In the genomic region with DNA sequence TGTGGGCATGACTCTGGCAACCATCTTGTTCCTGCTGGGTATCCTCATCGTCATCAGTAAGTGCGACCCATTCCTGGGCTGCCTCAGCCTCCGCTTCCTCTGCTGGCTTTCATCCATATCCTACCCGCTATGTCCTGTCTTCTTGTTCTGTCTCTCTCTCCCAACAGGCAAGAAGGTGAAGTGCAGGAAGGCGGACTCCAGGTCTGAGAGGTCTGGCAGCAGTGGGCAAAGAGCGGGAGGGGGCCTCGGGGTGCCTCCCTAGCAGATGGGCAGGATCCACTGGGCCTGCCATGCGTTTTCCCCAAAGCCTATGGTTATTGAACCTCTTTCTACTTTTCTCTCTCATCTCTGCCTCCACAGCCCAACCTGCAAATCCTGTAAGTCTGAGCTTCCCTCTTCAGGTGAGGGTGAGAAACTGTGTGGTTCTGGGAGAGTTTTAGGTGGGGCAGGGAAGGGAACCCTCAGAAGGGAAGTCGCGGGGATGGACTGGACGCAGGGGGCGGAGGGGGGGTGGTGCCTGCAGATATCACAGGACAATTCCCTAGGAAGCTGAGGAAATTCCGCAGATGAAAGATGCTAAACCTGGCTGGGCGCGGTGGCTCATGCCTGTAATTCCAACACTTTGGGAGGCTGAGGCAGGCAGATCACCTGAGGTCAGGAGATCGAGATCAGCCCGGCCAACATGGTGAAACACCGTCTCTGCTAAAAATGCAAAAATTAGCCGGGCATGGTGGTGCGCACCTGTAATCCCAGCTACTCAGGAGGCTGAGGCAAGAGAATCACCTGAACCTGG, we compare ENCODE assay signal across 30 cellular contexts. TPM values are rescaled to one million over a fixed set of nuclear protein-coding genes. Genes with fewer than 3 reads are reported as not detected.
DNase-seq lines count a peak whose midpoint lies in the region; ATAC-seq, FAIRE-seq and TF ChIP-seq lines count a peak whose summit lies in the region.
"Had no signal": no experiment of that assay in that cellular context is flagged by ENCODE, and none has a peak within 500 bp of the region (broad histone marks: within the 10 kb centered on the region; RNA-seq: fewer than 3 reads in every experiment).

No MANE protein-coding gene starts in this region.

- no peak for TF ChIP-seq POLR2A in HepG2 (IDR thresholded peaks at IDR 0.05; ENCODE audit: insufficient read depth in 1 of 2, low read depth in 2 of 2, low read length in 2 of 2)
- TF ChIP-seq POLR2A in right lobe of liver (IDR thresholded peaks at IDR 0.05), result no peak

- H3K4me2 ChIP-seq in HepG2 (ENCODE audit: low read depth, low read length), result no peak overlapping the region
- H3K4me2 ChIP-seq: PC-9 had no signal

- no peak for TF ChIP-seq RAD21 in HepG2 (CRISPR knock-in tag; IDR thresholded peaks at IDR 0.05)

- ATAC-seq in HepG2 (no peak), right lobe of liver (no peak), HG02763 (IDR thresholded peaks at IDR 0.05; ENCODE audit: unreplicated experiment) (no peak), GM18517 (IDR thresholded peaks at IDR 0.05; ENCODE audit: unreplicated experiment) (no peak)
- no peak for ATAC-seq in activated T-helper 17 cell treated with anti-CD3 and anti-CD28 coated beads, Interleukin-2, amount 50 U/mL, for 72 hours (replicated peaks)
- ATAC-seq: HCT116; naive thymus-derived CD8-positive, alpha-beta T cell had no signal

- POLR2A ChIA-PET in HepG2 (lab: Yijun Ruan, JAX), result no interaction called here

- no peak overlapping the region for H2AFZ ChIP-seq in HepG2 (ENCODE audit: low read length)
- H2AFZ ChIP-seq: parathyroid adenoma, PC-9 had no signal

- no peak for FAIRE-seq in HepG2 (lab: Jason Lieb, UNC)
- FAIRE-seq: islet of Langerhans had no signal

- peak overlapping the region; percentile 33 for H3K4me3 Mint-ChIP-seq in activated T-helper 17 cell treated with anti-CD3 and anti-CD28 coated beads, Interleukin-2, amount 50 U/mL, for 72 hours

- WGBS in HepG2 (ENCODE audit: low lambda C conversion rate), result 42% methylated on average over 20 of the region's 20 CpGs
- 78% methylated on average over 14 of the region's 20 CpGs for WGBS in right lobe of liver (ENCODE audit: insufficient coverage, low coverage, low lambda C conversion rate, missing lambda C conversion rate)

- H3K36me3 ChIP-seq in HepG2 (replicated peaks in 1 of 2; ENCODE audit: control insufficient read depth in 1 of 2, insufficient read depth in 2 of 2, low read length in 2 of 2), result no peaks in the 10 kb centered on the region
- no peaks in the 10 kb centered on the region for H3K36me3 ChIP-seq in right lobe of liver
- H3K36me3 ChIP-seq: left ventricle myocardium inferior, right atrium auricular region, thoracic aorta had no signal

- CTCF ChIA-PET in HepG2 (lab: Yijun Ruan, JAX; ENCODE audit: low intra/inter-chr PET ratio, low total read pairs), result no interaction called here

- H3K9ac ChIP-seq in HepG2 (ENCODE audit: insufficient read depth, low read depth, low read length), result no peak overlapping the region
- H3K9ac ChIP-seq: parathyroid adenoma had no signal

- H3K9me3 Mint-ChIP-seq in activated T-helper 17 cell treated with anti-CD3 and anti-CD28 coated beads, Interleukin-2, amount 50 U/mL, for 72 hours, result no peaks in the 10 kb centered on the region
- H3K9me3 Mint-ChIP-seq: IgD-negative memory B cell; naive thymus-derived CD8-positive, alpha-beta T cell had no signal

- H3K4me3 ChIP-seq in HepG2 (replicated peaks in 1 of 3; ENCODE audit: insufficient read depth in 1 of 3, low read depth in 2 of 3, low read length in 3 of 3) (no peak overlapping the region), right lobe of liver (no peak overlapping the region)
- H3K4me3 ChIP-seq: left ventricle myocardium inferior, PC-9, right atrium auricular region, thoracic aorta had no signal

- H3K9me3 ChIP-seq in HepG2 (ENCODE audit: low read length) (no peaks in the 10 kb centered on the region), right lobe of liver (no peaks in the 10 kb centered on the region)
- H3K9me3 ChIP-seq: Caco-2, left ventricle myocardium inferior, right atrium auricular region, thoracic aorta had no signal

- H3K4me1 Mint-ChIP-seq in activated T-helper 17 cell treated with anti-CD3 and anti-CD28 coated beads, Interleukin-2, amount 50 U/mL, for 72 hours, result peaks cover 22% of the 10 kb centered on the region

- H3K27ac ChIP-seq in HepG2 (ENCODE audit: extremely low read length, insufficient read depth, low read length) (no peak overlapping the region), right lobe of liver (no peak overlapping the region), temporal lobe (ENCODE audit: low read depth, low read length) (peak overlapping the region; percentile 36)
- H3K27ac ChIP-seq: left ventricle myocardium inferior, parathyroid adenoma, PC-9, right atrium auricular region, thoracic aorta had no signal

- H4K20me1 ChIP-seq in HepG2 (ENCODE audit: insufficient read depth, low read length), result 0 out of 2 replicates have a peak, but pooled peaks cover 2% of the 10 kb centered on the region

- H3K79me2 ChIP-seq in HepG2 (ENCODE audit: insufficient read depth, low read length), result no peaks in the 10 kb centered on the region
- H3K79me2 ChIP-seq: parathyroid adenoma had no signal

- peaks cover 21 to 55% of the 10 kb centered on the region in 2 experiments; a peak in 4 of 5 replicates for H3K27me3 ChIP-seq in HepG2 (ENCODE audit: control insufficient read depth in 1 of 2, insufficient read depth in 2 of 2, low read length in 2 of 2)
- peaks cover 0 to 6% of the 10 kb centered on the region in 2 donors for H3K27me3 ChIP-seq in right lobe of liver

- H3K36me3 Mint-ChIP-seq in activated T-helper 17 cell treated with anti-CD3 and anti-CD28 coated beads, Interleukin-2, amount 50 U/mL, for 72 hours (ENCODE audit: low read depth), result peaks cover 20% of the 10 kb centered on the region

- TF ChIP-seq CTCF in HepG2 (CRISPR knock-in tag; IDR thresholded peaks at IDR 0.05) (no peak), right lobe of liver (IDR thresholded peaks at IDR 0.05) (no peak)

- H3K4me1 ChIP-seq in HepG2 (ENCODE audit: insufficient read depth, low read length), result peaks cover 12% of the 10 kb centered on the region
- peaks cover 0 to 7% (median 0%) of the 10 kb centered on the region in 4 donors for H3K4me1 ChIP-seq in right lobe of liver

- intact Hi-C loops in HepG2 (cut with micrococcal nuclease; ENCODE audit: unreplicated experiment), result no loop called here
- intact Hi-C loops in right lobe of liver (cut with DNase I), result no loop called here

- in situ Hi-C loops in HepG2 (cut with HindIII; ENCODE audit: extremely low pct_ligation_motif_present, low pct_unique_long_range_greater_than_20kb), result no loop called here

- H3K27me3 Mint-ChIP-seq in activated T-helper 17 cell treated with anti-CD3 and anti-CD28 coated beads, Interleukin-2, amount 50 U/mL, for 72 hours, result no peaks in the 10 kb centered on the region
- H3K27me3 Mint-ChIP-seq: naive thymus-derived CD8-positive, alpha-beta T cell had no signal

- TF ChIP-seq EP300 in HepG2 (IDR thresholded peaks at IDR 0.05; ENCODE audit: low read depth in 2 of 2, low read length in 2 of 2) (no peak), HepG2 (CRISPR knock-in tag; IDR thresholded peaks at IDR 0.05; ENCODE audit: borderline replicate concordance) (no peak)

- no peak for DNase-seq in HepG2 (ENCODE audit: low spot score)
- no peak for DNase-seq in right lobe of liver
- DNase-seq: activated CD4-positive, alpha-beta T cell treated with anti-CD3 and anti-CD28 coated beads, Interleukin-2, amount 50 U/mL, for 4 hours; activated CD4-positive, CD25-positive, alpha-beta regulatory T cell; activated CD8-positive, alpha-beta memory T cell treated with anti-CD3 and anti-CD28 coated beads, Interleukin-2, amount 50 U/mL, for 48 hours; Caco-2; left ventricle myocardium inferior; midbrain; naive thymus-derived CD8-positive, alpha-beta T cell; NCI-H1105 treated with DMSO at 0.1 percent for 48 hours; NCI-H2029; NCI-H446; PC-9; Right ventricle myocardium superior; stimulated activated CD4-positive, alpha-beta T cell treated with anti-CD3 and anti-CD28 coated beads, Interleukin-4, amount 100 ng/mL, for 1 hour; stimulated activated naive CD4-positive, alpha-beta T cell; T1000 had no signal

- no TSS peak for BruUV-seq in HepG2 (replicated peaks; lab: Mats Ljungman, UMichigan)

- H3K27ac Mint-ChIP-seq in activated T-helper 17 cell treated with anti-CD3 and anti-CD28 coated beads, Interleukin-2, amount 50 U/mL, for 72 hours, result no peak overlapping the region

RNA-seq across cellular contexts. Expression of gene FXYD5, which starts 3.1 kb away (rescaled TPM):
- total RNA-seq in HepG2 (2016; rRNA removed; fragmentation: Illumina TruSeq; extraction: Trizol) (not detected in 2 replicates), right lobe of liver (10 to 100 TPM in 4 of 6 experiments, 1 to 10 TPM in 2; 5.6 to 23.6 (median 14.2) TPM), temporal lobe (0.74 TPM)
- not detected in 2 replicates for total RNA-seq in HepG2 (2016; cell fraction: cytosol; rRNA removed; fragmentation: Illumina TruSeq; extraction: Trizol; ENCODE audit: low read depth)
- not detected in 2 replicates for total RNA-seq in HepG2 (2016; cell fraction: insoluble cytoplasmic fraction; rRNA removed; fragmentation: Illumina TruSeq; extraction: Trizol)
- total RNA-seq in HepG2 (2016; cell fraction: membrane; rRNA removed; fragmentation: Illumina TruSeq; extraction: Trizol), result not detected in 2 replicates
- total RNA-seq in HepG2 (2016; cell fraction: nucleus; rRNA removed; fragmentation: Illumina TruSeq; extraction: Trizol), result not detected in 2 replicates
- 0.65 and 0.91 TPM in 2 replicates for polyA plus RNA-seq in HepG2 (2011; rRNA removed)
- 1.2 TPM in 2 replicates for polyA plus RNA-seq in HepG2 (2011; cell fraction: cytosol; rRNA removed)
- polyA plus RNA-seq in HepG2 (2011; cell fraction: nucleus; rRNA removed), result 0.64 and 1.2 TPM in 2 replicates
- polyA plus RNA-seq in HepG2 (2012), result 1.1 and 2.2 TPM in 2 replicates
- polyA plus RNA-seq in HepG2 (2016; cell fraction: cytosol; fragmentation: Illumina TruSeq; extraction: Trizol; ENCODE audit: low read depth), result 0.53 and 0.72 TPM in 2 replicates
- polyA plus RNA-seq in HepG2 (2016; cell fraction: insoluble cytoplasmic fraction; fragmentation: Illumina TruSeq; extraction: Trizol; ENCODE audit: low read depth), result 0.29 TPM in 1 of 2 replicates, not detected in the other
- polyA plus RNA-seq in HepG2 (2016; cell fraction: membrane; fragmentation: Illumina TruSeq; extraction: Trizol; ENCODE audit: low read depth), result 0.47 TPM in 1 of 2 replicates, not detected in the other
- polyA plus RNA-seq in HepG2 (2016; cell fraction: nucleus; fragmentation: Illumina TruSeq; extraction: Trizol; ENCODE audit: insufficient read depth, low read depth), result 0.89 TPM in 1 of 2 replicates, not detected in the other
- 0.60 and 172 TPM in 2 replicates for polyA minus RNA-seq in HepG2 (2011; rRNA and poly(A)+ RNA removed; ENCODE audit: low replicate concordance)
- not detected in 2 replicates for polyA minus RNA-seq in HepG2 (2011; cell fraction: cytosol; rRNA and poly(A)+ RNA removed)
- polyA minus RNA-seq in HepG2 (2011; cell fraction: nucleus; rRNA and poly(A)+ RNA removed), result not detected in 2 replicates
- 100 to 1,000 TPM; 214 to 257 TPM for total RNA-seq in activated T-helper 17 cell treated with anti-CD3 and anti-CD28 coated beads, Interleukin-2, amount 50 U/mL, for 72 hours

RNA-seq across cellular contexts. Expression of gene FXYD7, which starts 8.4 kb away (rescaled TPM):
- total RNA-seq in HepG2 (2016; rRNA removed; fragmentation: Illumina TruSeq; extraction: Trizol) (not detected in 2 replicates), right lobe of liver (under 1 TPM in 1 of 6 experiments, not detected in 5; 0.49 TPM), temporal lobe (10.1 TPM)
- total RNA-seq in HepG2 (2016; cell fraction: cytosol; rRNA removed; fragmentation: Illumina TruSeq; extraction: Trizol; ENCODE audit: low read depth), result not detected in 2 replicates
- not detected in 2 replicates for total RNA-seq in HepG2 (2016; cell fraction: insoluble cytoplasmic fraction; rRNA removed; fragmentation: Illumina TruSeq; extraction: Trizol)
- total RNA-seq in HepG2 (2016; cell fraction: membrane; rRNA removed; fragmentation: Illumina TruSeq; extraction: Trizol), result not detected in 2 replicates
- total RNA-seq in HepG2 (2016; cell fraction: nucleus; rRNA removed; fragmentation: Illumina TruSeq; extraction: Trizol), result not detected in 2 replicates
- polyA plus RNA-seq in HepG2 (2011; rRNA removed), result 0.17 and 0.55 TPM in 2 replicates
- polyA plus RNA-seq in HepG2 (2011; cell fraction: cytosol; rRNA removed), result not detected in 2 replicates
- 2.3 and 3.0 TPM in 2 replicates for polyA plus RNA-seq in HepG2 (2011; cell fraction: nucleus; rRNA removed)
- 0.40 and 0.55 TPM in 2 replicates for polyA plus RNA-seq in HepG2 (2012)
- not detected in 2 replicates for polyA plus RNA-seq in HepG2 (2016; cell fraction: cytosol; fragmentation: Illumina TruSeq; extraction: Trizol; ENCODE audit: low read depth)
- not detected in 2 replicates for polyA plus RNA-seq in HepG2 (2016; cell fraction: insoluble cytoplasmic fraction; fragmentation: Illumina TruSeq; extraction: Trizol; ENCODE audit: low read depth)
- not detected in 2 replicates for polyA plus RNA-seq in HepG2 (2016; cell fraction: membrane; fragmentation: Illumina TruSeq; extraction: Trizol; ENCODE audit: low read depth)
- polyA plus RNA-seq in HepG2 (2016; cell fraction: nucleus; fragmentation: Illumina TruSeq; extraction: Trizol; ENCODE audit: insufficient read depth, low read depth), result not detected in 2 replicates
- 1.1 TPM in 1 of 2 replicates, not detected in the other for polyA minus RNA-seq in HepG2 (2011; rRNA and poly(A)+ RNA removed; ENCODE audit: low replicate concordance)
- polyA minus RNA-seq in HepG2 (2011; cell fraction: cytosol; rRNA and poly(A)+ RNA removed), result not detected in 2 replicates
- polyA minus RNA-seq in HepG2 (2011; cell fraction: nucleus; rRNA and poly(A)+ RNA removed), result not detected in 2 replicates
- total RNA-seq in activated T-helper 17 cell treated with anti-CD3 and anti-CD28 coated beads, Interleukin-2, amount 50 U/mL, for 72 hours, result 1 to 10 TPM in 1 of 2 donors, under 1 TPM in 1; 0.40 to 1.4 TPM
- total RNA-seq: Caco-2, dermis microvascular lymphatic vessel endothelial cell, left ventricle myocardium inferior, PC-9, right atrium auricular region, Right ventricle myocardium superior, thoracic aorta had no signal

RNA-seq across cellular contexts. Expression of gene FXYD1, which starts 12.8 kb away (rescaled TPM):
- total RNA-seq in HepG2 (2016; rRNA removed; fragmentation: Illumina TruSeq; extraction: Trizol), result not detected in 2 replicates
- 0.81 TPM in 1 of 2 replicates, not detected in the other for total RNA-seq in HepG2 (2016; cell fraction: cytosol; rRNA removed; fragmentation: Illumina TruSeq; extraction: Trizol; ENCODE audit: low read depth)
- total RNA-seq in HepG2 (2016; cell fraction: insoluble cytoplasmic fraction; rRNA removed; fragmentation: Illumina TruSeq; extraction: Trizol), result not detected in 2 replicates
- 0.83 and 1.4 TPM in 2 replicates for total RNA-seq in HepG2 (2016; cell fraction: membrane; rRNA removed; fragmentation: Illumina TruSeq; extraction: Trizol)
- total RNA-seq in HepG2 (2016; cell fraction: nucleus; rRNA removed; fragmentation: Illumina TruSeq; extraction: Trizol), result not detected in 2 replicates
- polyA plus RNA-seq in HepG2 (2011; rRNA removed), result 27.0 and 31.2 TPM in 2 replicates
- polyA plus RNA-seq in HepG2 (2011; cell fraction: cytosol; rRNA removed), result 20.2 and 28.4 TPM in 2 replicates
- 60.9 and 88.5 TPM in 2 replicates for polyA plus RNA-seq in HepG2 (2011; cell fraction: nucleus; rRNA removed)
- 49.0 and 114 TPM in 2 replicates for polyA plus RNA-seq in HepG2 (2012)
- polyA plus RNA-seq in HepG2 (2016; cell fraction: cytosol; fragmentation: Illumina TruSeq; extraction: Trizol; ENCODE audit: low read depth), result 1.3 and 2.3 TPM in 2 replicates
- 1.1 and 1.5 TPM in 2 replicates for polyA plus RNA-seq in HepG2 (2016; cell fraction: insoluble cytoplasmic fraction; fragmentation: Illumina TruSeq; extraction: Trizol; ENCODE audit: low read depth)
- 0.93 and 1.2 TPM in 2 replicates for polyA plus RNA-seq in HepG2 (2016; cell fraction: membrane; fragmentation: Illumina TruSeq; extraction: Trizol; ENCODE audit: low read depth)
- polyA plus RNA-seq in HepG2 (2016; cell fraction: nucleus; fragmentation: Illumina TruSeq; extraction: Trizol; ENCODE audit: insufficient read depth, low read depth), result 1.4 and 1.7 TPM in 2 replicates
- polyA minus RNA-seq in HepG2 (2011; rRNA and poly(A)+ RNA removed; ENCODE audit: low replicate concordance), result 11.9 TPM in 1 of 2 replicates, not detected in the other
- 7.0 and 12.8 TPM in 2 replicates for polyA minus RNA-seq in HepG2 (2011; cell fraction: cytosol; rRNA and poly(A)+ RNA removed)
- polyA minus RNA-seq in HepG2 (2011; cell fraction: nucleus; rRNA and poly(A)+ RNA removed), result 2.5 and 4.8 TPM in 2 replicates
- total RNA-seq in right lobe of liver, result 100 to 1,000 TPM in 4 of 6 experiments, 10 to 100 TPM in 2; 38.9 to 263 (median 140) TPM
- total RNA-seq in activated T-helper 17 cell treated with anti-CD3 and anti-CD28 coated beads, Interleukin-2, amount 50 U/mL, for 72 hours, result under 1 TPM; 0.54 to 0.93 TPM
- total RNA-seq in temporal lobe, result 0.74 TPM
- total RNA-seq: Caco-2, Daoy, dermis microvascular lymphatic vessel endothelial cell, PC-9 had no signal

RNA-seq across cellular contexts. Expression of gene LGI4, which starts 16.6 kb away (rescaled TPM):
- total RNA-seq in HepG2 (2016; rRNA removed; fragmentation: Illumina TruSeq; extraction: Trizol), result not detected in 2 replicates
- total RNA-seq in HepG2 (2016; cell fraction: cytosol; rRNA removed; fragmentation: Illumina TruSeq; extraction: Trizol; ENCODE audit: low read depth), result not detected in 2 replicates
- total RNA-seq in HepG2 (2016; cell fraction: insoluble cytoplasmic fraction; rRNA removed; fragmentation: Illumina TruSeq; extraction: Trizol), result not detected in 2 replicates
- total RNA-seq in HepG2 (2016; cell fraction: membrane; rRNA removed; fragmentation: Illumina TruSeq; extraction: Trizol), result not detected in 2 replicates
- not detected in 2 replicates for total RNA-seq in HepG2 (2016; cell fraction: nucleus; rRNA removed; fragmentation: Illumina TruSeq; extraction: Trizol)
- polyA plus RNA-seq in HepG2 (2011; rRNA removed), result 2.8 and 4.2 TPM in 2 replicates
- 1.2 and 2.3 TPM in 2 replicates for polyA plus RNA-seq in HepG2 (2011; cell fraction: cytosol; rRNA removed)
- polyA plus RNA-seq in HepG2 (2011; cell fraction: nucleus; rRNA removed), result 19.3 and 20.3 TPM in 2 replicates
- 2.5 and 5.6 TPM in 2 replicates for polyA plus RNA-seq in HepG2 (2012)
- polyA plus RNA-seq in HepG2 (2016; cell fraction: cytosol; fragmentation: Illumina TruSeq; extraction: Trizol; ENCODE audit: low read depth), result not detected in 2 replicates
- polyA plus RNA-seq in HepG2 (2016; cell fraction: insoluble cytoplasmic fraction; fragmentation: Illumina TruSeq; extraction: Trizol; ENCODE audit: low read depth), result not detected in 2 replicates
- not detected in 2 replicates for polyA plus RNA-seq in HepG2 (2016; cell fraction: membrane; fragmentation: Illumina TruSeq; extraction: Trizol; ENCODE audit: low read depth)
- polyA plus RNA-seq in HepG2 (2016; cell fraction: nucleus; fragmentation: Illumina TruSeq; extraction: Trizol; ENCODE audit: insufficient read depth, low read depth), result not detected in 2 replicates
- polyA minus RNA-seq in HepG2 (2011; rRNA and poly(A)+ RNA removed; ENCODE audit: low replicate concordance), result 0.16 and 2.2 TPM in 2 replicates
- polyA minus RNA-seq in HepG2 (2011; cell fraction: cytosol; rRNA and poly(A)+ RNA removed), result 0.59 and 0.88 TPM in 2 replicates
- 0.39 and 1.5 TPM in 2 replicates for polyA minus RNA-seq in HepG2 (2011; cell fraction: nucleus; rRNA and poly(A)+ RNA removed)
- total RNA-seq in right lobe of liver, result 1 to 10 TPM in 5 of 6 experiments, under 1 TPM in 1; 0.99 to 2.0 (median 1.5) TPM
- total RNA-seq in activated T-helper 17 cell treated with anti-CD3 and anti-CD28 coated beads, Interleukin-2, amount 50 U/mL, for 72 hours, result 1 to 10 TPM in 1 of 2 donors, not detected in 1; 1.9 TPM
- total RNA-seq in temporal lobe, result 5.2 TPM
- total RNA-seq: Daoy, dermis microvascular lymphatic vessel endothelial cell had no signal
- polyA plus RNA-seq: IgD-negative memory B cell had no signal

RNA-seq across cellular contexts. Expression of gene FXYD3, which starts 35.8 kb away (rescaled TPM):
- total RNA-seq in HepG2 (2016; rRNA removed; fragmentation: Illumina TruSeq; extraction: Trizol) (not detected in 2 replicates), right lobe of liver (1 to 10 TPM in 1 of 6 experiments, not detected in 5; 1.0 TPM), temporal lobe (not detected)
- total RNA-seq in HepG2 (2016; cell fraction: cytosol; rRNA removed; fragmentation: Illumina TruSeq; extraction: Trizol; ENCODE audit: low read depth), result not detected in 2 replicates
- not detected in 2 replicates for total RNA-seq in HepG2 (2016; cell fraction: insoluble cytoplasmic fraction; rRNA removed; fragmentation: Illumina TruSeq; extraction: Trizol)
- not detected in 2 replicates for total RNA-seq in HepG2 (2016; cell fraction: membrane; rRNA removed; fragmentation: Illumina TruSeq; extraction: Trizol)
- total RNA-seq in HepG2 (2016; cell fraction: nucleus; rRNA removed; fragmentation: Illumina TruSeq; extraction: Trizol), result not detected in 2 replicates
- 4.9 and 5.5 TPM in 2 replicates for polyA plus RNA-seq in HepG2 (2011; rRNA removed)
- 2.7 and 4.0 TPM in 2 replicates for polyA plus RNA-seq in HepG2 (2011; cell fraction: cytosol; rRNA removed)
- polyA plus RNA-seq in HepG2 (2011; cell fraction: nucleus; rRNA removed), result 3.8 and 4.8 TPM in 2 replicates
- polyA plus RNA-seq in HepG2 (2012), result 3.1 and 5.9 TPM in 2 replicates
- not detected in 2 replicates for polyA plus RNA-seq in HepG2 (2016; cell fraction: cytosol; fragmentation: Illumina TruSeq; extraction: Trizol; ENCODE audit: low read depth)
- not detected in 2 replicates for polyA plus RNA-seq in HepG2 (2016; cell fraction: insoluble cytoplasmic fraction; fragmentation: Illumina TruSeq; extraction: Trizol; ENCODE audit: low read depth)
- polyA plus RNA-seq in HepG2 (2016; cell fraction: membrane; fragmentation: Illumina TruSeq; extraction: Trizol; ENCODE audit: low read depth), result not detected in 2 replicates
- not detected in 2 replicates for polyA plus RNA-seq in HepG2 (2016; cell fraction: nucleus; fragmentation: Illumina TruSeq; extraction: Trizol; ENCODE audit: insufficient read depth, low read depth)
- 1.1 and 15.3 TPM in 2 replicates for polyA minus RNA-seq in HepG2 (2011; rRNA and poly(A)+ RNA removed; ENCODE audit: low replicate concordance)
- polyA minus RNA-seq in HepG2 (2011; cell fraction: cytosol; rRNA and poly(A)+ RNA removed), result 0.99 TPM in 1 of 2 replicates, not detected in the other
- polyA minus RNA-seq in HepG2 (2011; cell fraction: nucleus; rRNA and poly(A)+ RNA removed), result 2.6 TPM in 1 of 2 replicates, not detected in the other
- not detected for total RNA-seq in activated T-helper 17 cell treated with anti-CD3 and anti-CD28 coated beads, Interleukin-2, amount 50 U/mL, for 72 hours
- total RNA-seq: Daoy; dermis microvascular lymphatic vessel endothelial cell; naive thymus-derived CD8-positive, alpha-beta T cell had no signal
- polyA plus RNA-seq: BJ; IgD-negative memory B cell; naive thymus-derived CD8-positive, alpha-beta T cell had no signal

Comparison
In these comparisons a context has a peak if more than half of its experiments do, and no peak if none do; other contexts are left out.
1. RNA of gene FXYD1, which starts 12.8 kb away (total RNA-seq): 38.9 to 263 TPM in right lobe of liver; 0.54 to 0.93 TPM in activated T-helper 17 cell treated with anti-CD3 and anti-CD28 coated beads, Interleukin-2, amount 50 U/mL, for 72 hours, 0.74 TPM in temporal lobe (single experiment) and 0.81 to 1.4 TPM in HepG2; every median in the first group is over 10 times any median in the second.
2. RNA of gene FXYD5, which starts 3.1 kb away (total RNA-seq): 214 to 257 TPM in activated T-helper 17 cell treated with anti-CD3 and anti-CD28 coated beads, Interleukin-2, amount 50 U/mL, for 72 hours; 5.6 to 23.6 TPM in right lobe of liver, 0.74 TPM in temporal lobe (single experiment) and not detected in HepG2; every median in the first group is over 4 times any median in the second.